In the genomic region with DNA sequence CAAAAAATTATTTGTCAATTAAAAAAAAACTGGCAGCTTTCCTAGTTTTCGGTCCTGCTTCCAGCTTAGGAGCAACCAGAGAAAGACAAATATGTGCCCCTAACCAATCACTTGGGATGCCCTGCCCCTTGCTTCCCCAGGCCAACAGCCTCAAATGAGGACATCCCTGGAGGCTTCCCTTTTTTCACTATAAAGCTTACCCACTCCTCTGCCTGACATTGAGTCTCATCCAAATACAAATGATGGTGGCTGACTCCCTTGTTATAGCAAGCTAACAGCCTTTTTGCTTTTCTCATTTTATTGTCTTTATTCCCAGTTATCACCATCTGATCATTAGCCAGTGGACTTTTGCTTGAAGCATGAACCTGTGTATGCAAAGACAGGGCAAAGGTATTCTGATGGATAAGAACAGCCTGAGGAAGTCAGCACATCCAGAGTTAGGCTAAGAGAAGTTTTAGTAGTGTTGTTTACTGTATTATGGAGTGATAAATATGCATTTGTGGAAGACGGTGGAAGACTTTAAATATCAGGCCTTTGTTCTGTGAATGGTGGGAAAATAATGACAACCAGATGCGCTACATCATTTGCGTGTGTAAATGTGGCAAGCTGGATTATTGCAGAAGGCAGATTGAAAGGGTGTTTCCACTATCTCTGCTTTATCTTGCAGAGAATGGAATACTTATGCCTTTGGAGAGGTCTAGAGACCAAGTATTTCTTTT, we compare ENCODE assay signal across 10 cellular contexts. TPM values are rescaled to one million over a fixed set of nuclear protein-coding genes. Genes with fewer than 3 reads are reported as not detected.
DNase-seq lines count a peak whose midpoint lies in the region; ATAC-seq, FAIRE-seq and TF ChIP-seq lines count a peak whose summit lies in the region.
"Had no signal": no experiment of that assay in that cellular context is flagged by ENCODE, and none has a peak within 500 bp of the region (broad histone marks: within the 10 kb centered on the region; RNA-seq: fewer than 3 reads in every experiment).

No MANE protein-coding gene starts in this region.

- peak overlapping the region; percentile 60 for H3K4me3 ChIP-seq in A673 (ENCODE audit: low read depth, low read length, poor library complexity, severe bottlenecking)

- intact Hi-C loops in A673 (cut with micrococcal nuclease; ENCODE audit: unreplicated experiment) = loop anchor here (5.0 kb wide), 1 partner anchor 114 kb away; the partner anchor contains the start of gene TBRG4
- intact Hi-C loops in activated CD4-positive, alpha-beta memory T cell treated with anti-CD3 and anti-CD28 coated beads for 36 hours (cut with micrococcal nuclease) = no loop called here

- H3K27me3 ChIP-seq in A673 (replicated peaks; ENCODE audit: insufficient read depth, low read depth, low read length, poor library complexity) = no peaks in the 10 kb centered on the region

- POLR2A ChIA-PET in A673 (lab: Charles Lee; ENCODE audit: low non-redundant PET) = interaction anchor here (0.7 kb wide), 1 partner anchor 420 kb away, joined by 8 read pairs; no protein-coding TSS in a partner anchor
- POLR2A ChIA-PET in activated CD4-positive, alpha-beta memory T cell treated with anti-CD3 and anti-CD28 coated beads for 36 hours (lab: Charles Lee) = interaction anchor here (1.1 to 7.5 kb wide), 3 partner anchors 16 to 113 kb away, joined by 3 to 208 read pairs (median 34); partner anchors contain the start of genes MYO1G and TBRG4

- H3K4me3 Mint-ChIP-seq in activated CD4-positive, alpha-beta memory T cell treated with anti-CD3 and anti-CD28 coated beads for 36 hours = peak overlapping the region; percentile 89
- H3K4me3 Mint-ChIP-seq in memory B cell = peak overlapping the region; percentile 55

- peaks cover 19% of the 10 kb centered on the region for H3K36me3 Mint-ChIP-seq in activated CD4-positive, alpha-beta memory T cell treated with anti-CD3 and anti-CD28 coated beads for 36 hours
- H3K36me3 Mint-ChIP-seq in memory B cell = peaks cover 2% of the 10 kb centered on the region

- H3K27ac ChIP-seq in A673 (ENCODE audit: low read depth, low read length, poor library complexity, severe bottlenecking) = no peak overlapping the region

- peaks cover 6% of the 10 kb centered on the region for H3K4me1 ChIP-seq in A673 (ENCODE audit: insufficient read depth, low read length, poor library complexity, severe bottlenecking)

- ATAC-seq in memory B cell (ENCODE audit: low read depth) (no peak), GM21786 (IDR thresholded peaks at IDR 0.05; ENCODE audit: unreplicated experiment) (no peak), GM21737 (IDR thresholded peaks at IDR 0.05; ENCODE audit: unreplicated experiment) (no peak)

- no peak for TF ChIP-seq CTCF in A673 (conservative IDR thresholded peaks at IDR 0.05; ENCODE audit: low read depth, low read length)
- TF ChIP-seq CTCF in GM10266 (IDR thresholded peaks at IDR 0.05; ENCODE audit: control insufficient read depth, insufficient read depth, low read depth, missing control alignments) = no peak

- peak overlapping the region; percentile 95 for H3K27ac Mint-ChIP-seq in activated CD4-positive, alpha-beta memory T cell treated with anti-CD3 and anti-CD28 coated beads for 36 hours
- H3K27ac Mint-ChIP-seq in memory B cell = no peak overlapping the region

- no peaks in the 10 kb centered on the region for H3K27me3 Mint-ChIP-seq in activated CD4-positive, alpha-beta memory T cell treated with anti-CD3 and anti-CD28 coated beads for 36 hours
- no peaks in the 10 kb centered on the region for H3K27me3 Mint-ChIP-seq in memory B cell

- no peaks in the 10 kb centered on the region for H3K9me3 ChIP-seq in A673 (ENCODE audit: low read depth, low read length, poor library complexity, severe bottlenecking)

- H3K4me1 Mint-ChIP-seq in activated CD4-positive, alpha-beta memory T cell treated with anti-CD3 and anti-CD28 coated beads for 36 hours (ENCODE audit: low read depth) = peaks cover 54% of the 10 kb centered on the region
- peaks cover 36% of the 10 kb centered on the region for H3K4me1 Mint-ChIP-seq in memory B cell

- CTCF ChIA-PET in A673 (lab: Charles Lee) = interaction anchor here (0.6 kb wide), 1 partner anchor 33 kb away, joined by 4 read pairs; no protein-coding TSS in a partner anchor
- CTCF ChIA-PET in activated CD4-positive, alpha-beta memory T cell treated with anti-CD3 and anti-CD28 coated beads for 36 hours (lab: Charles Lee) = interaction anchor here (0.7 to 6.3 kb wide), 7 partner anchors 10 to 498 kb away, joined by 3 to 46 read pairs (median 5); partner anchors contain the start of gene MYO1G

- no peaks in the 10 kb centered on the region for H3K9me3 Mint-ChIP-seq in activated CD4-positive, alpha-beta memory T cell treated with anti-CD3 and anti-CD28 coated beads for 36 hours
- no peaks in the 10 kb centered on the region for H3K9me3 Mint-ChIP-seq in memory B cell

- no peaks in the 10 kb centered on the region for H3K36me3 ChIP-seq in A673 (ENCODE audit: insufficient read depth, low read length, poor library complexity, severe bottlenecking)

- BruUV-seq in A673 (replicated peaks; lab: Mats Ljungman, UMichigan) = no TSS peak

- no peak for DNase-seq in A673 (ENCODE audit: low spot score)
- no peak for DNase-seq in GM19239 (ENCODE audit: insufficient read length, low spot score)
- no peak for DNase-seq in activated CD4-positive, alpha-beta memory T cell treated with anti-CD3 and anti-CD28 coated beads for 36 hours
- no peak for DNase-seq in memory B cell (ENCODE audit: low spot score in 2 of 2)
- DNase-seq in GM10266 (ENCODE audit: extremely low spot score) = no peak
- no peak for DNase-seq in stimulated activated CD4-positive, alpha-beta T cell treated with anti-CD3 and anti-CD28 coated beads, Interleukin-4, amount 100 ng/mL, for 1 hour
- DNase-seq: GDM1, islet precursor cell had no signal

- peak; percentile 72 for FAIRE-seq in GM19239 (lab: Jason Lieb, UNC)

RNA-seq across cellular contexts. Expression of gene CCM2, which starts 1.7 kb away (rescaled TPM):
- 35.2 and 36.0 TPM in 2 replicates for total RNA-seq in A673 (2021)
- total RNA-seq in activated CD4-positive, alpha-beta memory T cell treated with anti-CD3 and anti-CD28 coated beads for 36 hours = 10 to 100 TPM; 85.2 to 89.6 TPM

RNA-seq across cellular contexts. Expression of gene MYO1G, which starts 19.5 kb away (rescaled TPM):
- total RNA-seq in A673 (2021) = 0.17 and 0.20 TPM in 2 replicates
- 100 to 1,000 TPM; 429 to 436 TPM for total RNA-seq in activated CD4-positive, alpha-beta memory T cell treated with anti-CD3 and anti-CD28 coated beads for 36 hours

Comparison
In these comparisons a context has a peak if more than half of its experiments do, and no peak if none do; other contexts are left out.
1. RNA of gene MYO1G, which starts 19.5 kb away (total RNA-seq): 429 to 436 TPM in activated CD4-positive, alpha-beta memory T cell treated with anti-CD3 and anti-CD28 coated beads for 36 hours; 0.17 to 0.20 TPM in A673; every median in the first group is over 100 times any median in the second.